2 cellular contexts compared by ENCODE assay signal in genomic region chr20:44008806-44009678, GRCh38.
A peak's percentile ranks its signal among the peaks of the same experiment; 100 is the strongest.
TF ChIP-seq lines count a peak whose summit lies in the region.

No MANE protein-coding gene starts in this region.

TF ChIP-seq in K562, 482 proteins besides CTCF, POLR2A, EP300 and RAD21 (continued from another document):
- no peak for TF ChIP-seq ARID3A (IDR thresholded peaks at IDR 0.05; ENCODE audit: borderline replicate concordance, low read depth, low read length)
- no peak for TF ChIP-seq ZBTB43 (CRISPR knock-in tag; IDR thresholded peaks at IDR 0.05)
- TF ChIP-seq NFE2 (IDR thresholded peaks at IDR 0.05; ENCODE audit: low read depth) = no peak
- TF ChIP-seq SAP30 (IDR thresholded peaks at IDR 0.05; ENCODE audit: borderline replicate concordance, insufficient read depth, low read depth, low read length, poor library complexity, severe bottlenecking) = no peak
- no peak for TF ChIP-seq DMBX1 (CRISPR knock-in tag; IDR thresholded peaks at IDR 0.05; ENCODE audit: borderline replicate concordance)
- no peak for TF ChIP-seq FOXK1 (CRISPR knock-in tag; IDR thresholded peaks at IDR 0.05; ENCODE audit: borderline replicate concordance)
- TF ChIP-seq TBP (optimal IDR thresholded peaks at IDR 0.05; ENCODE audit: low read depth, low read length) = no peak
- TF ChIP-seq BRD9 (IDR thresholded peaks at IDR 0.05; ENCODE audit: low read depth, partially characterized antibody) = no peak
- no peak for TF ChIP-seq ZNF79 (CRISPR knock-in tag; IDR thresholded peaks at IDR 0.05; ENCODE audit: low read depth)
- peak; percentile 52; the same call in 1 of the 2 replicates for TF ChIP-seq ZNF316 (IDR thresholded peaks at IDR 0.05)
- TF ChIP-seq BCLAF1 (IDR thresholded peaks at IDR 0.05; ENCODE audit: borderline replicate concordance in 1 of 2, control insufficient read depth in 1 of 2, low read depth in 2 of 2, low read length in 1 of 2) = no peak
- TF ChIP-seq KDM2B (CRISPR knock-in tag; IDR thresholded peaks at IDR 0.05) = no peak
- no peak for TF ChIP-seq HES1 (IDR thresholded peaks at IDR 0.05; ENCODE audit: low read depth)
- no peak for TF ChIP-seq NBN (IDR thresholded peaks at IDR 0.05; ENCODE audit: low read depth)
- TF ChIP-seq RAD51 (IDR thresholded peaks at IDR 0.05; ENCODE audit: borderline replicate concordance, low read depth) = no peak
- no peak for TF ChIP-seq ZNF764 (CRISPR knock-in tag; IDR thresholded peaks at IDR 0.05; ENCODE audit: low read depth)
- no peak for TF ChIP-seq HLTF (IDR thresholded peaks at IDR 0.05)
- no peak for TF ChIP-seq ZFPM2 (CRISPR knock-in tag; IDR thresholded peaks at IDR 0.05)
- TF ChIP-seq C11orf30 (IDR thresholded peaks at IDR 0.05; ENCODE audit: low read depth) = peak; percentile 32
- TF ChIP-seq PPARD (CRISPR knock-in tag; IDR thresholded peaks at IDR 0.05) = no peak
- TF ChIP-seq PHF8 (IDR thresholded peaks at IDR 0.05; ENCODE audit: borderline replicate concordance, low read length) = no peak

TF ChIP-seq in WTC11, 78 proteins besides CTCF, POLR2A, EP300 and RAD21 (continued from another document):
- TF ChIP-seq ZNF512 (CRISPR knock-in tag; IDR thresholded peaks at IDR 0.05; ENCODE audit: borderline replicate concordance) (no peak), FOXJ3 (CRISPR knock-in tag; IDR thresholded peaks at IDR 0.05; ENCODE audit: borderline replicate concordance) (no peak), MXD4 (CRISPR knock-in tag; IDR thresholded peaks at IDR 0.05; ENCODE audit: borderline replicate concordance) (no peak), ZNF416 (CRISPR knock-in tag; IDR thresholded peaks at IDR 0.05) (no peak), NFYB (CRISPR knock-in tag; conservative IDR thresholded peaks at IDR 0.05; ENCODE audit: low read depth) (no peak), ATF6 (CRISPR knock-in tag; IDR thresholded peaks at IDR 0.05) (no peak), HMGA2 (CRISPR knock-in tag; IDR thresholded peaks at IDR 0.05) (no peak), JAZF1 (CRISPR knock-in tag; IDR thresholded peaks at IDR 0.05) (no peak), CREB1 (CRISPR knock-in tag; IDR thresholded peaks at IDR 0.05) (no peak)
